Comparison of ENCODE assay signal across 8 cellular contexts in genomic region chr6:158660331-158660730, GRCh38. TPM values are rescaled to one million over a fixed set of nuclear protein-coding genes. Genes with fewer than 3 reads are reported as not detected.
DNase-seq lines count a peak whose midpoint lies in the region; ATAC-seq and TF ChIP-seq lines count a peak whose summit lies in the region.

No MANE protein-coding gene starts in this region.

- no peak overlapping the region for H3K4me3 ChIP-seq in heart right ventricle
- no peak overlapping the region for H3K4me3 ChIP-seq in effector memory CD4-positive, alpha-beta T cell (ENCODE audit: insufficient read depth, low read depth, low read length, poor library complexity, severe bottlenecking)
- H3K4me3 ChIP-seq in prostate gland = no peak overlapping the region
- no peak overlapping the region for H3K4me3 ChIP-seq in vagina

- no peaks in the 10 kb centered on the region for H3K9me3 Mint-ChIP-seq in T-helper 1 cell treated with Interleukin-12 subunit alpha and Interleukin-12 subunit beta and Interleukin-4 antibody, amounts not matched to agents 30 μg/mL and 1 μg/mL, for 36 hours

- H3K4me3 Mint-ChIP-seq in T-helper 1 cell treated with Interleukin-12 subunit alpha and Interleukin-12 subunit beta and Interleukin-4 antibody, amounts not matched to agents 30 μg/mL and 1 μg/mL, for 36 hours = no peak overlapping the region

- H3K27me3 ChIP-seq in heart right ventricle (no peaks in the 10 kb centered on the region), prostate gland (replicated peaks; ENCODE audit: insufficient read depth) (no peaks in the 10 kb centered on the region), vagina (no peaks in the 10 kb centered on the region)
- no peaks in the 10 kb centered on the region for H3K27me3 ChIP-seq in effector memory CD4-positive, alpha-beta T cell (replicated peaks; ENCODE audit: control insufficient read depth, insufficient read depth, low read length, poor library complexity, severe bottlenecking)

- intact Hi-C loops in heart right ventricle (cut with DNase I) = loop anchor here in 1 of 10 donors (10.0 kb wide), 1 partner anchor 156 kb away; no protein-coding TSS in a partner anchor
- intact Hi-C loops in left ventricle myocardium superior (cut with micrococcal nuclease) = no loop called here
- intact Hi-C loops in prostate gland (cut with DNase I) = no loop called here
- intact Hi-C loops in vagina (cut with DNase I) = no loop called here

- peaks cover 33% of the 10 kb centered on the region for H3K4me1 Mint-ChIP-seq in T-helper 1 cell treated with Interleukin-12 subunit alpha and Interleukin-12 subunit beta and Interleukin-4 antibody, amounts not matched to agents 30 μg/mL and 1 μg/mL, for 36 hours (ENCODE audit: low read depth)

- H3K36me3 ChIP-seq in heart right ventricle (peaks cover 0 to 23% (median 0%) of the 10 kb centered on the region in 9 donors), prostate gland (no peaks in the 10 kb centered on the region), vagina (no peaks in the 10 kb centered on the region)
- peaks cover 26% of the 10 kb centered on the region for H3K36me3 ChIP-seq in effector memory CD4-positive, alpha-beta T cell (ENCODE audit: control insufficient read depth, insufficient read depth, low read length)

- peak overlapping the region; percentile 13 for H3K27ac Mint-ChIP-seq in T-helper 1 cell treated with Interleukin-12 subunit alpha and Interleukin-12 subunit beta and Interleukin-4 antibody, amounts not matched to agents 30 μg/mL and 1 μg/mL, for 36 hours

- DNase-seq in heart right ventricle (no peak), left ventricle myocardium superior (no peak), M059J (ENCODE audit: low read depth) (peak; percentile 22), prostate gland (ENCODE audit: low spot score) (peak; percentile 38), vagina (ENCODE audit: extremely low spot score in 2 of 2) (no peak), NCI-H446 treated with DMSO at 0.1 percent for 48 hours (lab: John Stamatoyannopoulos, UW) (no peak)
- DNase-seq in effector memory CD4-positive, alpha-beta T cell = peak in 2 of 3 donors; percentile 13 to 24

- TF ChIP-seq CTCF in heart right ventricle (IDR thresholded peaks at IDR 0.05) (peak in 8 of 9 donors; percentile 11 to 60 (median 37)), prostate gland (IDR thresholded peaks at IDR 0.05) (peak in 3 of 4 experiments; percentile 40 to 77 (median 71)), vagina (IDR thresholded peaks at IDR 0.05) (peak in 1 of 3 experiments; percentile 21)

- TF ChIP-seq POLR2A in prostate gland (IDR thresholded peaks at IDR 0.05) = no peak
- no peak for TF ChIP-seq POLR2A in vagina (IDR thresholded peaks at IDR 0.05)

- peaks cover 67% of the 10 kb centered on the region for H3K36me3 Mint-ChIP-seq in T-helper 1 cell treated with Interleukin-12 subunit alpha and Interleukin-12 subunit beta and Interleukin-4 antibody, amounts not matched to agents 30 μg/mL and 1 μg/mL, for 36 hours (ENCODE audit: low read depth)

- H3K9me3 ChIP-seq in heart right ventricle = no peaks in the 10 kb centered on the region
- H3K9me3 ChIP-seq in effector memory CD4-positive, alpha-beta T cell (ENCODE audit: control insufficient read depth, low read length) = no peaks in the 10 kb centered on the region
- H3K9me3 ChIP-seq in prostate gland = no peaks in the 10 kb centered on the region
- H3K9me3 ChIP-seq in vagina = no peaks in the 10 kb centered on the region

- no peak for ATAC-seq in heart right ventricle
- no peak for ATAC-seq in left ventricle myocardium superior

- H3K27ac ChIP-seq in heart right ventricle (no peak overlapping the region), prostate gland (no peak overlapping the region), vagina (no peak overlapping the region)
- H3K27ac ChIP-seq in effector memory CD4-positive, alpha-beta T cell (ENCODE audit: insufficient read depth, low read length, poor library complexity, severe bottlenecking) = no peak overlapping the region

- H3K4me1 ChIP-seq in heart right ventricle (peaks cover 0 to 37% (median 1%) of the 10 kb centered on the region in 9 donors), prostate gland (replicated peaks) (peaks cover 3% of the 10 kb centered on the region), vagina (peaks cover 51% of the 10 kb centered on the region)
- H3K4me1 ChIP-seq in effector memory CD4-positive, alpha-beta T cell (ENCODE audit: control insufficient read depth, insufficient read depth, low read length, poor library complexity, severe bottlenecking) = peaks cover 17% of the 10 kb centered on the region

- no peaks in the 10 kb centered on the region for H3K27me3 Mint-ChIP-seq in T-helper 1 cell treated with Interleukin-12 subunit alpha and Interleukin-12 subunit beta and Interleukin-4 antibody, amounts not matched to agents 30 μg/mL and 1 μg/mL, for 36 hours (ENCODE audit: low read depth)

- WGBS in heart right ventricle, 2 donors = 49 to 51% methylated on average over 10 of the region's 10 CpGs
- 47% methylated on average over 10 of the region's 10 CpGs for WGBS in prostate gland

RNA-seq across cellular contexts. Expression of gene SYTL3, which starts 10.5 kb away (rescaled TPM):
- total RNA-seq in heart right ventricle (10 to 100 TPM in 3 of 10 donors, 1 to 10 TPM in 7; 3.6 to 11.9 (median 8.0) TPM), left ventricle myocardium superior (10.8 TPM), prostate gland (10 to 100 TPM in 1 of 2 donors, 1 to 10 TPM in 1; 9.9 to 12.1 TPM), vagina (10.8 TPM)
- polyA plus RNA-seq in heart right ventricle = 1 to 10 TPM; 8.0 to 8.4 TPM
- total RNA-seq in M059J (2014; rRNA removed; shearing (Covaris generic)) = 3.3 and 7.7 TPM in 2 replicates

RNA-seq across cellular contexts. Expression of gene DYNLT1, which starts 15.8 kb away (rescaled TPM):
- total RNA-seq in heart right ventricle (100 to 1,000 TPM; 110 to 173 (median 122) TPM), left ventricle myocardium superior (130 TPM), prostate gland (100 to 1,000 TPM in 1 of 2 donors, 10 to 100 TPM in 1; 95.9 to 138 TPM), vagina (65.8 TPM)
- 100 to 1,000 TPM; 106 to 211 TPM for polyA plus RNA-seq in heart right ventricle
- total RNA-seq in M059J (2014; rRNA removed; shearing (Covaris generic)) = 276 and 290 TPM in 2 replicates

Comparison
In these comparisons a context has a peak if more than half of its experiments do, and no peak if none do; other contexts are left out.
1. DNase-seq: peak in M059J (single experiment), effector memory CD4-positive, alpha-beta T cell (2 of 3) and prostate gland (single experiment); none in heart right ventricle (0 of 2), left ventricle myocardium superior (single experiment), vagina (0 of 2) and NCI-H446 treated with DMSO at 0.1 percent for 48 hours (single experiment).